ENCODE assay signal across 2 cellular contexts in genomic region chr9:121197135-121197534, GRCh38.
TF ChIP-seq lines count a peak whose summit lies in the region.

No MANE protein-coding gene starts in this region.

TF ChIP-seq in SK-N-SH, 30 proteins besides CTCF, POLR2A, EP300 and RAD21 (continued from another document):
- TF ChIP-seq TCF12 (IDR thresholded peaks at IDR 0.05): no peak
- TF ChIP-seq FOXJ3 (CRISPR knock-in tag; IDR thresholded peaks at IDR 0.05): no peak
TF ChIP-seq in SK-N-SH: peak in this region for 0.

TF ChIP-seq in SK-N-SH treated with all-trans-retinoic acid at 6 μM for 48 hours, 23 proteins besides CTCF, POLR2A, EP300 and RAD21 (continued from another document):
- no peak for TF ChIP-seq ZNF565 (CRISPR knock-in tag; conservative IDR thresholded peaks at IDR 0.05; ENCODE audit: low read depth)
- TF ChIP-seq ZNF70 (CRISPR knock-in tag; IDR thresholded peaks at IDR 0.05): no peak
- no peak for TF ChIP-seq TSHZ2 (CRISPR knock-in tag; IDR thresholded peaks at IDR 0.05)
- no peak for TF ChIP-seq CSDC2 (CRISPR knock-in tag; IDR thresholded peaks at IDR 0.05)
- TF ChIP-seq GLIS3 (CRISPR knock-in tag; IDR thresholded peaks at IDR 0.05): no peak
- no peak for TF ChIP-seq TOX (CRISPR knock-in tag; IDR thresholded peaks at IDR 0.05; ENCODE audit: borderline replicate concordance)
